In genomic region chr5:133825631-133826289, GRCh38 we compare ENCODE assay signal across 9 cellular contexts.
A peak's percentile ranks its signal among the peaks of the same experiment; 100 is the strongest.
DNase-seq lines count a peak whose midpoint lies in the region; ATAC-seq and TF ChIP-seq lines count a peak whose summit lies in the region.
"Had no signal": no experiment of that assay in that cellular context is flagged by ENCODE, and none has a peak within 500 bp of the region (broad histone marks: within the 10 kb centered on the region; RNA-seq: fewer than 3 reads in every experiment).

No MANE protein-coding gene starts in this region.

- no peaks in the 10 kb centered on the region for H3K36me3 ChIP-seq in adrenal gland (replicated peaks in 1 of 2)

- no peaks in the 10 kb centered on the region for H3K27me3 ChIP-seq in adrenal gland

- H3K4me1 ChIP-seq in adrenal gland (replicated peaks in 1 of 2): no peaks in the 10 kb centered on the region

- DNase-seq in NCI-H69 (lab: John Stamatoyannopoulos, UW) (peak; percentile 98), mesenteric fat pad (ENCODE audit: low spot score) (peak; percentile 78), GOT3 (lab: John Stamatoyannopoulos, UW) (no peak), adrenal gland (no peak), ecto neural progenitor cell (ENCODE audit: low spot score) (no peak)
- DNase-seq: mesenchymal stem cell had no signal

- WGBS in adrenal gland, 4 donors: 68 to 75% (median 72%) methylated on average over 6 to 15 of the region's 15 CpGs

- TF ChIP-seq CTCF in adrenal gland (IDR thresholded peaks at IDR 0.05): no peak

- intact Hi-C loops in adrenal gland (cut with DNase I): no loop called here

- peak; percentile 44 for ATAC-seq in GM18511 (IDR thresholded peaks at IDR 0.05; ENCODE audit: unreplicated experiment)
- ATAC-seq in GM21825 (IDR thresholded peaks at IDR 0.05; ENCODE audit: unreplicated experiment): peak; percentile 33
- ATAC-seq in HG02763 (IDR thresholded peaks at IDR 0.05; ENCODE audit: unreplicated experiment): no peak

- no peak overlapping the region for H3K27ac ChIP-seq in adrenal gland

- no peaks in the 10 kb centered on the region for H3K9me3 ChIP-seq in adrenal gland (replicated peaks in 1 of 3)

- no peak for TF ChIP-seq POLR2A in adrenal gland (IDR thresholded peaks at IDR 0.05)

- H3K4me3 ChIP-seq in adrenal gland: no peak overlapping the region

Comparison
In these comparisons a context has a peak if more than half of its experiments do, and no peak if none do; other contexts are left out.
1. DNase-seq: peak in NCI-H69 (single experiment) and mesenteric fat pad (single experiment); none in GOT3 (single experiment), adrenal gland (0 of 7) and ecto neural progenitor cell (single experiment).